ENCODE assay signal across 17 cellular contexts in genomic region chr3:72678892-72679291, GRCh38.
A peak's percentile ranks its signal among the peaks of the same experiment; 100 is the strongest.
DNase-seq lines count a peak whose midpoint lies in the region; ATAC-seq, FAIRE-seq and TF ChIP-seq lines count a peak whose summit lies in the region.
"Had no signal": no experiment of that assay in that cellular context is flagged by ENCODE, and none has a peak within 500 bp of the region (broad histone marks: within the 10 kb centered on the region; RNA-seq: fewer than 3 reads in every experiment).

No MANE protein-coding gene starts in this region.

- ATAC-seq in activated T-cell treated with anti-CD3 and anti-CD28 coated beads, Interleukin-2, amount 50 U/mL, for 4 hours: peak; percentile 34 to 35

- TF ChIP-seq CTCF in keratinocyte (optimal IDR thresholded peaks at IDR 0.05 in 1 of 3, IDR thresholded peaks at IDR 0.05 in 1 of 3, conservative IDR thresholded peaks at IDR 0.05 in 1 of 3; ENCODE audit: extremely low read depth in 1 of 3, insufficient read depth in 2 of 3, low read length in 3 of 3): no peak
- no peak for TF ChIP-seq CTCF in type B pancreatic cell (conservative IDR thresholded peaks at IDR 0.05)
- no peak for TF ChIP-seq CTCF in lower leg skin (IDR thresholded peaks at IDR 0.05)

- no peaks in the 10 kb centered on the region for H3K79me2 ChIP-seq in keratinocyte (ENCODE audit: control insufficient read depth, insufficient read depth, low read length)

- H2AFZ ChIP-seq in keratinocyte (ENCODE audit: control insufficient read depth, low read length): no peak overlapping the region

- no peaks in the 10 kb centered on the region for H3K9me1 ChIP-seq in keratinocyte (ENCODE audit: control insufficient read depth, extremely low read depth, insufficient read depth, low read length)

- FAIRE-seq in keratinocyte (lab: Jason Lieb, UNC): peak; percentile 65

- TF ChIP-seq POLR2A in lower leg skin (IDR thresholded peaks at IDR 0.05): no peak

- in situ Hi-C loops in G401 (cut with HindIII; ENCODE audit: low sequenced_read_pairs): no loop called here

- no peak overlapping the region for H3K4me3 Mint-ChIP-seq in activated T-cell treated with anti-CD3 and anti-CD28 coated beads, Interleukin-2, amount 50 U/mL, for 4 hours
- no peak overlapping the region for H3K4me3 Mint-ChIP-seq in activated T-cell treated with anti-CD3 and anti-CD28 coated beads, Interleukin-2, amount 50 U/mL, for 24 hours
- peak overlapping the region; percentile 34 for H3K4me3 Mint-ChIP-seq in type B pancreatic cell
- H3K4me3 Mint-ChIP-seq: memory B cell had no signal

- H3K9me3 Mint-ChIP-seq in activated T-cell treated with anti-CD3 and anti-CD28 coated beads, Interleukin-2, amount 50 U/mL, for 4 hours: no peaks in the 10 kb centered on the region
- H3K9me3 Mint-ChIP-seq in activated T-cell treated with anti-CD3 and anti-CD28 coated beads, Interleukin-2, amount 50 U/mL, for 24 hours: peaks cover 4% of the 10 kb centered on the region
- H3K9me3 Mint-ChIP-seq in type B pancreatic cell: peaks cover 4% of the 10 kb centered on the region

- no peaks in the 10 kb centered on the region for H3K9me3 ChIP-seq in keratinocyte (ENCODE audit: control insufficient read depth, low read depth, low read length)
- H3K9me3 ChIP-seq: vagina had no signal

- no peak overlapping the region for H3K27ac ChIP-seq in keratinocyte (ENCODE audit: control insufficient read depth, insufficient read depth, low read length)
- H3K27ac ChIP-seq: vagina had no signal

- intact Hi-C loops in lower leg skin (cut with DNase I; ENCODE audit: low total_unique reads): no loop called here

- H4K20me1 ChIP-seq in keratinocyte (ENCODE audit: control insufficient read depth, extremely low read depth, insufficient read depth, low read length): no peaks in the 10 kb centered on the region

- 83 to 84% methylated on average over 6 of the region's 6 CpGs for WGBS in lower leg skin, 2 donors

- H3K27me3 Mint-ChIP-seq in activated T-cell treated with anti-CD3 and anti-CD28 coated beads, Interleukin-2, amount 50 U/mL, for 4 hours (ENCODE audit: low read depth): no peaks in the 10 kb centered on the region
- H3K27me3 Mint-ChIP-seq in activated T-cell treated with anti-CD3 and anti-CD28 coated beads, Interleukin-2, amount 50 U/mL, for 24 hours: peaks cover 2% of the 10 kb centered on the region
- no peaks in the 10 kb centered on the region for H3K27me3 Mint-ChIP-seq in type B pancreatic cell

- dilution Hi-C loops in keratinocyte (cut with MboI; ENCODE audit: extremely low pct_ligation_motif_present, low sequenced_read_pairs): no loop called here

- peaks cover 10% of the 10 kb centered on the region for H3K4me1 ChIP-seq in keratinocyte (ENCODE audit: control insufficient read depth, extremely low read depth, insufficient read depth, low read length)
- H3K4me1 ChIP-seq: vagina had no signal

- peaks cover 6% of the 10 kb centered on the region for H3K4me1 Mint-ChIP-seq in activated T-cell treated with anti-CD3 and anti-CD28 coated beads, Interleukin-2, amount 50 U/mL, for 4 hours (ENCODE audit: low read depth)
- H3K4me1 Mint-ChIP-seq in activated T-cell treated with anti-CD3 and anti-CD28 coated beads, Interleukin-2, amount 50 U/mL, for 24 hours (ENCODE audit: low read depth): peaks cover 15% of the 10 kb centered on the region
- H3K4me1 Mint-ChIP-seq in type B pancreatic cell (ENCODE audit: unreplicated experiment): peaks cover 35% of the 10 kb centered on the region

- H3K36me3 ChIP-seq in keratinocyte (ENCODE audit: control insufficient read depth in 2 of 2, extremely low read depth in 1 of 2, insufficient read depth in 2 of 2, low read length in 2 of 2): no peaks in the 10 kb centered on the region
- H3K36me3 ChIP-seq: vagina had no signal

- no peak overlapping the region for H3K9ac ChIP-seq in keratinocyte (ENCODE audit: control insufficient read depth, extremely low read depth, insufficient read depth, low read length)

- no peak overlapping the region for H3K27ac Mint-ChIP-seq in activated T-cell treated with anti-CD3 and anti-CD28 coated beads, Interleukin-2, amount 50 U/mL, for 24 hours
- H3K27ac Mint-ChIP-seq in type B pancreatic cell: peak overlapping the region; percentile 92
- H3K27ac Mint-ChIP-seq: memory B cell had no signal

- no peak overlapping the region for H3K4me3 ChIP-seq in keratinocyte (ENCODE audit: control insufficient read depth in 2 of 3, extremely low read depth in 1 of 3, insufficient read depth in 2 of 3, low read depth in 1 of 3, low read length in 3 of 3)
- H3K4me3 ChIP-seq in lower leg skin (ENCODE audit: low read depth, poor library complexity, severe bottlenecking): no peak overlapping the region
- H3K4me3 ChIP-seq: vagina had no signal

- H3K36me3 Mint-ChIP-seq in activated T-cell treated with anti-CD3 and anti-CD28 coated beads, Interleukin-2, amount 50 U/mL, for 4 hours (ENCODE audit: insufficient read depth): no peaks in the 10 kb centered on the region
- H3K36me3 Mint-ChIP-seq in activated T-cell treated with anti-CD3 and anti-CD28 coated beads, Interleukin-2, amount 50 U/mL, for 24 hours (ENCODE audit: low read depth): no peaks in the 10 kb centered on the region
- H3K36me3 Mint-ChIP-seq in type B pancreatic cell: no peaks in the 10 kb centered on the region

- H3K4me2 ChIP-seq in keratinocyte (ENCODE audit: control insufficient read depth, extremely low read depth, insufficient read depth, low read depth, low read length): no peak overlapping the region

- DNase-seq in activated T-cell treated with anti-CD3 and anti-CD28 coated beads, Interleukin-2, amount 50 U/mL, for 4 hours: no peak
- no peak for DNase-seq in activated T-cell treated with anti-CD3 and anti-CD28 coated beads, Interleukin-2, amount 50 U/mL, for 24 hours
- DNase-seq in T1000 (lab: John Stamatoyannopoulos, UW): peak; percentile 35
- DNase-seq in keratinocyte (ENCODE audit: low read depth, low spot score): peak; percentile 35
- DNase-seq in type B pancreatic cell (ENCODE audit: extremely low spot score, unreplicated experiment): no peak
- no peak for DNase-seq in G401 (ENCODE audit: low spot score)
- no peak for DNase-seq in lower leg skin (ENCODE audit: low spot score in 2 of 2)
- DNase-seq in SHP77 (lab: John Stamatoyannopoulos, UW): no peak
- DNase-seq: activated naive CD4-positive, alpha-beta T cell treated with Interleukin-2 at 50 U/mL for 16 hours; foreskin melanocyte; GOT3; NCI-H2029; NCI-H524; RPMI8226; stimulated activated naive CD4-positive, alpha-beta T cell had no signal

- peaks cover 9% of the 10 kb centered on the region for H3K27me3 ChIP-seq in keratinocyte (ENCODE audit: control insufficient read depth, extremely low read depth, insufficient read depth, low read length)
- H3K27me3 ChIP-seq: vagina had no signal

Comparison
In these comparisons a context has a peak if more than half of its experiments do, and no peak if none do; other contexts are left out.
1. DNase-seq: peak in T1000 (single experiment) and keratinocyte (single experiment); none in activated T-cell treated with anti-CD3 and anti-CD28 coated beads, Interleukin-2, amount 50 U/mL, for 4 hours (single experiment), activated T-cell treated with anti-CD3 and anti-CD28 coated beads, Interleukin-2, amount 50 U/mL, for 24 hours (single experiment), type B pancreatic cell (single experiment), G401 (single experiment), lower leg skin (0 of 2) and SHP77 (0 of 2).